Comparison of ENCODE assay signal across 22 cellular contexts in genomic region chr1:19229828-19230325, GRCh38. TPM values are rescaled to one million over a fixed set of nuclear protein-coding genes. Genes with fewer than 3 reads are reported as not detected.
A peak's percentile ranks its signal among the peaks of the same experiment; 100 is the strongest.
DNase-seq lines count a peak whose midpoint lies in the region; ATAC-seq and TF ChIP-seq lines count a peak whose summit lies in the region.
"Had no signal": no experiment of that assay in that cellular context is flagged by ENCODE, and none has a peak within 500 bp of the region (broad histone marks: within the 10 kb centered on the region; RNA-seq: fewer than 3 reads in every experiment).

No MANE protein-coding gene starts in this region.

- DNase-seq in EH (ENCODE audit: low read depth) (peak; percentile 28), HFFc6 (no peak), hepatocyte (ENCODE audit: low spot score) (no peak), prostate gland (ENCODE audit: low spot score) (peak; percentile 16)
- no peak for DNase-seq in activated CD8-positive, alpha-beta T cell treated with anti-CD3 and anti-CD28 coated beads, Interleukin-2, amount 10 ng/mL, durations not matched to agents 7 days and 5 days
- DNase-seq: CD4-positive, alpha-beta T cell; COR-L47; DMS79; IMR-90; NCI-H1092 treated with DMSO at 0.1 percent for 48 hours; NCI-H146; NCI-H2029; NCI-H345; NCI-H524; NCI-H774; Peyer's patch had no signal

- H3K36me3 ChIP-seq in hepatocyte (replicated peaks; ENCODE audit: insufficient read depth, low read depth) (peaks cover 3% of the 10 kb centered on the region), prostate gland (no peaks in the 10 kb centered on the region)

- H3K27me3 ChIP-seq in hepatocyte (no peaks in the 10 kb centered on the region), prostate gland (replicated peaks; ENCODE audit: insufficient read depth) (no peaks in the 10 kb centered on the region)
- H3K27me3 ChIP-seq: BLaER1, Peyer's patch had no signal

- H3K9me3 ChIP-seq in hepatocyte (ENCODE audit: low read depth), result no peaks in the 10 kb centered on the region
- H3K9me3 ChIP-seq in prostate gland, result no peaks in the 10 kb centered on the region
- H3K9me3 ChIP-seq: BLaER1, HAP-1, Peyer's patch had no signal

- no peaks in the 10 kb centered on the region for H4K20me1 ChIP-seq in hepatocyte (ENCODE audit: insufficient read depth, poor library complexity, severe bottlenecking)

- no peaks in the 10 kb centered on the region for H3K9me2 ChIP-seq in hepatocyte (replicated peaks; ENCODE audit: insufficient read depth)

- 82% methylated on average over 6 of the region's 6 CpGs for WGBS in hepatocyte (ENCODE audit: low lambda C conversion rate, missing lambda C conversion rate)
- WGBS in prostate gland, result 56% methylated on average over 6 of the region's 6 CpGs

- H3K79me2 ChIP-seq in hepatocyte, result no peaks in the 10 kb centered on the region

- H3K27ac ChIP-seq in hepatocyte (peak overlapping the region; percentile 43), prostate gland (no peak overlapping the region)
- H3K27ac ChIP-seq: BLaER1, KMS-11, Peyer's patch had no signal

- H3K4me1 ChIP-seq in hepatocyte (ENCODE audit: insufficient read depth) (peaks cover 7% of the 10 kb centered on the region), prostate gland (replicated peaks) (peaks cover 7% of the 10 kb centered on the region)
- H3K4me1 ChIP-seq: HAP-1, Peyer's patch had no signal

- H3K27me3 Mint-ChIP-seq in HFFc6 (ENCODE audit: insufficient read depth), result peaks cover 2% of the 10 kb centered on the region
- no peaks in the 10 kb centered on the region for H3K27me3 Mint-ChIP-seq in activated CD8-positive, alpha-beta T cell treated with anti-CD3 and anti-CD28 coated beads, Interleukin-2, amount 10 ng/mL, durations not matched to agents 7 days and 5 days (ENCODE audit: low read depth)
- H3K27me3 Mint-ChIP-seq: CD4-positive, alpha-beta T cell had no signal

- no peak for TF ChIP-seq POLR2A in prostate gland (IDR thresholded peaks at IDR 0.05)

- H2AFZ ChIP-seq in hepatocyte, result no peak overlapping the region
- H2AFZ ChIP-seq: GM23338 had no signal

- no peak overlapping the region for H3K4me2 ChIP-seq in hepatocyte
- H3K4me2 ChIP-seq: BLaER1, GM23338, KMS-11 had no signal

- H3K4me3 Mint-ChIP-seq in HFFc6, result no peak overlapping the region
- no peak overlapping the region for H3K4me3 Mint-ChIP-seq in activated CD8-positive, alpha-beta T cell treated with anti-CD3 and anti-CD28 coated beads, Interleukin-2, amount 10 ng/mL, durations not matched to agents 7 days and 5 days
- H3K4me3 Mint-ChIP-seq: CD4-positive, alpha-beta T cell; GM23338 had no signal

- no peaks in the 10 kb centered on the region; the same call in 1 of the 2 replicates for H3K4me1 Mint-ChIP-seq in HFFc6 (ENCODE audit: low read depth)
- H3K4me1 Mint-ChIP-seq in activated CD8-positive, alpha-beta T cell treated with anti-CD3 and anti-CD28 coated beads, Interleukin-2, amount 10 ng/mL, durations not matched to agents 7 days and 5 days (ENCODE audit: low read depth), result no peaks in the 10 kb centered on the region
- H3K4me1 Mint-ChIP-seq: GM23338 had no signal

- H3K9me3 Mint-ChIP-seq in HFFc6, result no peaks in the 10 kb centered on the region
- no peaks in the 10 kb centered on the region for H3K9me3 Mint-ChIP-seq in activated CD8-positive, alpha-beta T cell treated with anti-CD3 and anti-CD28 coated beads, Interleukin-2, amount 10 ng/mL, durations not matched to agents 7 days and 5 days (ENCODE audit: insufficient read depth)
- H3K9me3 Mint-ChIP-seq: CD4-positive, alpha-beta T cell; GM23338 had no signal

- H3K36me3 Mint-ChIP-seq in HFFc6 (ENCODE audit: low read depth), result peaks cover 26% of the 10 kb centered on the region
- peaks cover 43% of the 10 kb centered on the region for H3K36me3 Mint-ChIP-seq in activated CD8-positive, alpha-beta T cell treated with anti-CD3 and anti-CD28 coated beads, Interleukin-2, amount 10 ng/mL, durations not matched to agents 7 days and 5 days (ENCODE audit: low read depth)

- H3K4me3 ChIP-seq in hepatocyte, result no peak overlapping the region
- H3K4me3 ChIP-seq in prostate gland, result no peak overlapping the region
- H3K4me3 ChIP-seq: BLaER1, GM23338, HAP-1, Peyer's patch had no signal

- H3K27ac Mint-ChIP-seq in HFFc6, result peak overlapping the region; percentile 31; the same call in 1 of the 2 replicates
- no peak overlapping the region for H3K27ac Mint-ChIP-seq in activated CD8-positive, alpha-beta T cell treated with anti-CD3 and anti-CD28 coated beads, Interleukin-2, amount 10 ng/mL, durations not matched to agents 7 days and 5 days
- H3K27ac Mint-ChIP-seq: CD4-positive, alpha-beta T cell; GM23338 had no signal

- CTCF ChIA-PET in activated CD8-positive, alpha-beta T cell treated with anti-CD3 and anti-CD28 coated beads, Interleukin-2, amount 10 ng/mL, durations not matched to agents 7 days and 5 days (lab: Charles Lee), result interaction anchor here (1.4 kb wide), 1 partner anchor 9 kb away, joined by 3 read pairs; no protein-coding TSS in a partner anchor

- intact Hi-C loops in prostate gland (cut with DNase I), result loop anchor here (10.0 kb wide), 1 partner anchor 325 kb away; the partner anchor contains the start of gene ALDH4A1

- ATAC-seq in GM21619 (IDR thresholded peaks at IDR 0.05; ENCODE audit: unreplicated experiment), result no peak
- no peak for ATAC-seq in activated CD8-positive, alpha-beta T cell treated with anti-CD3 and anti-CD28 coated beads, Interleukin-2, amount 10 ng/mL, durations not matched to agents 7 days and 5 days
- no peak for ATAC-seq in HG02610 (IDR thresholded peaks at IDR 0.05; ENCODE audit: unreplicated experiment)
- ATAC-seq: GM23338 had no signal

- TF ChIP-seq CTCF in HFFc6 (IDR thresholded peaks at IDR 0.05) (no peak), hepatocyte (IDR thresholded peaks at IDR 0.05; ENCODE audit: poor library complexity) (no peak), prostate gland (IDR thresholded peaks at IDR 0.05) (no peak)

- POLR2A ChIA-PET in activated CD8-positive, alpha-beta T cell treated with anti-CD3 and anti-CD28 coated beads, Interleukin-2, amount 10 ng/mL, durations not matched to agents 7 days and 5 days (lab: Charles Lee), result no interaction called here

RNA-seq across cellular contexts. Expression of gene UBR4, which starts 19.8 kb away (rescaled TPM):
- total RNA-seq in HFFc6 (2021; fragmentation: NEBNext Ultra II Directional; extraction: Animal tissue kit (Norgen Biotek cat#: 25700)), result 100 to 1,000 TPM in 1 of 6 experiments, 10 to 100 TPM in 5; 74.2 to 116 (median 88.6) TPM
- total RNA-seq in hepatocyte (138 and 175 TPM in 2 replicates), prostate gland (100 to 1,000 TPM in 1 of 2 donors, 10 to 100 TPM in 1; 93.5 to 311 TPM)
- 140 and 166 TPM in 2 replicates for polyA plus RNA-seq in hepatocyte
- 100 to 1,000 TPM; 117 to 125 TPM for total RNA-seq in activated CD8-positive, alpha-beta T cell treated with anti-CD3 and anti-CD28 coated beads, Interleukin-2, amount 10 ng/mL, durations not matched to agents 7 days and 5 days

RNA-seq across cellular contexts. Expression of gene EMC1, which starts 21.4 kb away (rescaled TPM):
- 100 to 1,000 TPM in 2 of 6 experiments, 10 to 100 TPM in 4; 86.8 to 106 (median 93.6) TPM for total RNA-seq in HFFc6 (2021; fragmentation: NEBNext Ultra II Directional; extraction: Animal tissue kit (Norgen Biotek cat#: 25700))
- total RNA-seq in hepatocyte (33.0 and 35.8 TPM in 2 replicates), prostate gland (10 to 100 TPM; 42.1 to 86.2 TPM)
- polyA plus RNA-seq in hepatocyte, result 28.6 and 33.2 TPM in 2 replicates
- 10 to 100 TPM; 36.6 to 38.9 TPM for total RNA-seq in activated CD8-positive, alpha-beta T cell treated with anti-CD3 and anti-CD28 coated beads, Interleukin-2, amount 10 ng/mL, durations not matched to agents 7 days and 5 days

RNA-seq across cellular contexts. Expression of gene MRTO4, which starts 21.7 kb away (rescaled TPM):
- total RNA-seq in HFFc6 (2021; fragmentation: NEBNext Ultra II Directional; extraction: Animal tissue kit (Norgen Biotek cat#: 25700)), result 10 to 100 TPM; 40.0 to 61.9 (median 45.0) TPM
- 19.7 and 20.8 TPM in 2 replicates for total RNA-seq in hepatocyte
- polyA plus RNA-seq in hepatocyte, result 24.9 and 28.7 TPM in 2 replicates
- 10 to 100 TPM; 20.5 to 21.9 TPM for total RNA-seq in prostate gland
- 10 to 100 TPM; 43.5 to 44.4 TPM for total RNA-seq in activated CD8-positive, alpha-beta T cell treated with anti-CD3 and anti-CD28 coated beads, Interleukin-2, amount 10 ng/mL, durations not matched to agents 7 days and 5 days

RNA-seq across cellular contexts. Expression of gene AKR7A3, which starts 58.7 kb away (rescaled TPM):
- total RNA-seq in HFFc6 (2021; fragmentation: NEBNext Ultra II Directional; extraction: Animal tissue kit (Norgen Biotek cat#: 25700)), result under 1 TPM in 5 of 6 experiments, not detected in 1; 0.12 to 0.46 (median 0.27) TPM
- total RNA-seq in hepatocyte (1.2 and 2.3 TPM in 2 replicates), prostate gland (1 to 10 TPM; 2.6 to 6.7 TPM)
- 0.46 and 1.5 TPM in 2 replicates for polyA plus RNA-seq in hepatocyte
- under 1 TPM; 0.37 to 0.61 TPM for total RNA-seq in activated CD8-positive, alpha-beta T cell treated with anti-CD3 and anti-CD28 coated beads, Interleukin-2, amount 10 ng/mL, durations not matched to agents 7 days and 5 days

Comparison
In these comparisons a context has a peak if more than half of its experiments do, and no peak if none do; other contexts are left out.
1. DNase-seq: peak in EH (single experiment) and prostate gland (single experiment); none in HFFc6 (single experiment), hepatocyte (single experiment) and activated CD8-positive, alpha-beta T cell treated with anti-CD3 and anti-CD28 coated beads, Interleukin-2, amount 10 ng/mL, durations not matched to agents 7 days and 5 days (single experiment).